ENCODE assay signal across 8 cellular contexts in the genomic region with DNA sequence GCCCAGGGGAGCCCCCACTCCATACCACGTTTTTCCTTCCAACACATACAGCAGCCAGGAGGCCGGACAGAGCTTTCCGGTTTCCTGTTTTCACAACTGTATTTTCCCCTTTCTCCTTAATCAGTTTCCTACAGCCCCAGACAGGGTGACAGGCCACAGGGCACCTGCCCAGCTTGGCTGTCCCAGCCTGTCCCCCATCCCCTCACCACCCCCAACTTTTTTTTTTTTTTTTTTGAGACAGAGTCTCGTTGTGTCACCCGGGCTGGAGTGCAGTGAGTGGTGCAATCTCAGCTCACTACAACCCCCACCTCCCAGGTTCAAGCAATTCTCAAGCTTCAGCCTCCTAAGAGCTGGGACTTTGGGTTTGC. TPM values are rescaled to one million over a fixed set of nuclear protein-coding genes. Genes with fewer than 3 reads are reported as not detected.
DNase-seq lines count a peak whose midpoint lies in the region; ATAC-seq and TF ChIP-seq lines count a peak whose summit lies in the region.

No MANE protein-coding gene starts in this region.

- H3K27me3 ChIP-seq in AG04450 (ENCODE audit: control insufficient read depth, insufficient read depth, low read length): no peaks in the 10 kb centered on the region
- no peaks in the 10 kb centered on the region for H3K27me3 ChIP-seq in brain microvascular endothelial cell (replicated peaks)

- no peaks in the 10 kb centered on the region for H3K27me3 Mint-ChIP-seq in mesothelial cell of epicardium (ENCODE audit: low read depth)

- H3K4me3 ChIP-seq in AG04450 (ENCODE audit: low read depth, low read length): peak overlapping the region; percentile 41
- peak overlapping the region; percentile 9 for H3K4me3 ChIP-seq in brain microvascular endothelial cell (ENCODE audit: low read depth, low read length)

- CTCF ChIA-PET in AG04450 (lab: Charles Lee): interaction anchor here (0.7 to 2.7 kb wide), 8 partner anchors 10 to 186 kb away, joined by 3 to 40 read pairs (median 11); no protein-coding TSS in a partner anchor

- H3K4me1 Mint-ChIP-seq in mesothelial cell of epicardium: peaks cover 47% of the 10 kb centered on the region

- H3K27ac Mint-ChIP-seq in mesothelial cell of epicardium: peak overlapping the region; percentile 98

- in situ Hi-C loops in brain microvascular endothelial cell (cut with HindIII; ENCODE audit: low pct_ligation_motif_present, low sequenced_read_pairs): no loop called here

- POLR2A ChIA-PET in AG04450 (lab: Yijun Ruan, JAX): interaction anchor here (0.6 to 2.3 kb wide), 8 partner anchors 10 to 98 kb away, joined by 3 to 23 read pairs (median 6); a partner anchor contains a TSS

- H3K36me3 Mint-ChIP-seq in mesothelial cell of epicardium: no peaks in the 10 kb centered on the region

- H3K27ac ChIP-seq in AG04450 (ENCODE audit: low read depth, low read length) (peak overlapping the region; percentile 85), brain microvascular endothelial cell (peak overlapping the region; percentile 65)

- no peaks in the 10 kb centered on the region for H3K9me3 Mint-ChIP-seq in mesothelial cell of epicardium

- TF ChIP-seq CTCF in AG04450 (IDR thresholded peaks at IDR 0.05; ENCODE audit: low read depth, low read length) (no peak), brain microvascular endothelial cell (IDR thresholded peaks at IDR 0.05; ENCODE audit: low read depth, low read length, missing control alignments) (no peak), mesothelial cell of epicardium (IDR thresholded peaks at IDR 0.05; ENCODE audit: unreplicated experiment) (no peak)

- ATAC-seq in HG03460 (IDR thresholded peaks at IDR 0.05; ENCODE audit: unreplicated experiment): peak; percentile 17
- no peak for ATAC-seq in HG02763 (IDR thresholded peaks at IDR 0.05; ENCODE audit: unreplicated experiment)
- ATAC-seq in GM18867 (IDR thresholded peaks at IDR 0.05; ENCODE audit: unreplicated experiment): no peak
- ATAC-seq in HG02938 (IDR thresholded peaks at IDR 0.05; ENCODE audit: unreplicated experiment): no peak

- peak overlapping the region; percentile 48 for H3K4me3 Mint-ChIP-seq in mesothelial cell of epicardium

- no peaks in the 10 kb centered on the region for H3K36me3 ChIP-seq in brain microvascular endothelial cell (replicated peaks)

- H3K9me3 ChIP-seq in AG04450 (ENCODE audit: control insufficient read depth, insufficient read depth, low read length): no peaks in the 10 kb centered on the region

- no peak for DNase-seq in AG04450 (ENCODE audit: low read depth, low spot score)
- peak; percentile 29 for DNase-seq in brain microvascular endothelial cell
- DNase-seq in mesothelial cell of epicardium (ENCODE audit: low spot score in 2 of 2, unreplicated experiment in 2 of 2): no peak
- no peak for DNase-seq in NCI-H1105 (lab: John Stamatoyannopoulos, UW)

RNA-seq across cellular contexts. Expression of a gene that starts 10.3 kb away (rescaled TPM):
- 290 and 526 TPM in 2 replicates for polyA plus RNA-seq in AG04450 (2011; rRNA removed)
- polyA minus RNA-seq in AG04450 (2011; rRNA and poly(A)+ RNA removed): 75.3 and 81.1 TPM in 2 replicates
- 235 to 241 TPM (median 239 TPM) in 3 replicates for total RNA-seq in mesothelial cell of epicardium
